In genomic region chr20:51930775-51931174, GRCh38 we compare ENCODE assay signal across 11 cellular contexts.
DNase-seq lines count a peak whose midpoint lies in the region; ATAC-seq and TF ChIP-seq lines count a peak whose summit lies in the region.
"Had no signal": no experiment of that assay in that cellular context is flagged by ENCODE, and none has a peak within 500 bp of the region (broad histone marks: within the 10 kb centered on the region; RNA-seq: fewer than 3 reads in every experiment).

No MANE protein-coding gene starts in this region.

- H2AK5ac ChIP-seq in mesenchymal stem cell (ENCODE audit: low read length, severe bottlenecking), result no peak overlapping the region

- no peak overlapping the region for H4K8ac ChIP-seq in mesenchymal stem cell (ENCODE audit: low read length)

- H3K27me3 Mint-ChIP-seq in activated CD8-positive, alpha-beta T cell treated with anti-CD3 and anti-CD28 coated beads, Interleukin-2, amount 10 ng/mL, durations not matched to agents 7 days and 5 days (ENCODE audit: low read depth), result no peaks in the 10 kb centered on the region

- DNase-seq in DMS 273 (lab: John Stamatoyannopoulos, UW; ENCODE audit: unreplicated experiment), result peak; percentile 68
- peak; percentile 44 for DNase-seq in Karpas-422
- DNase-seq in astrocyte of the spinal cord (ENCODE audit: low read depth, low spot score), result peak; percentile 78
- peak; percentile 81 for DNase-seq in mesenchymal stem cell
- no peak for DNase-seq in activated CD8-positive, alpha-beta T cell treated with anti-CD3 and anti-CD28 coated beads, Interleukin-2, amount 10 ng/mL, durations not matched to agents 7 days and 5 days
- DNase-seq in tibial nerve (ENCODE audit: low spot score in 2 of 2), result no peak
- DNase-seq in uterus, result no peak
- DNase-seq: MM.1S; stimulated activated CD8-positive, alpha-beta memory T cell treated with anti-CD3 and anti-CD28 coated beads, Interleukin-4, amount 100 ng/mL, for 48 hours had no signal

- intact Hi-C loops in uterus (cut with DNase I; ENCODE audit: low total_unique reads), result no loop called here

- H3K14ac ChIP-seq in mesenchymal stem cell (ENCODE audit: low read length in 2 of 2), result no peak overlapping the region

- H3K27ac ChIP-seq in Karpas-422 (ENCODE audit: low read length) (no peak overlapping the region), mesenchymal stem cell (ENCODE audit: low read length, poor library complexity, severe bottlenecking) (no peak overlapping the region), tibial nerve (no peak overlapping the region), uterus (no peak overlapping the region)
- H3K27ac ChIP-seq: coronary artery had no signal

- H3K4ac ChIP-seq in mesenchymal stem cell (ENCODE audit: low read depth in 1 of 2, low read length in 2 of 2), result no peak overlapping the region

- H3K4me3 Mint-ChIP-seq in activated CD8-positive, alpha-beta T cell treated with anti-CD3 and anti-CD28 coated beads, Interleukin-2, amount 10 ng/mL, durations not matched to agents 7 days and 5 days, result no peak overlapping the region

- no peak overlapping the region for H2BK120ac ChIP-seq in mesenchymal stem cell (ENCODE audit: low read depth, low read length)

- no peaks in the 10 kb centered on the region for H3K9me3 Mint-ChIP-seq in activated CD8-positive, alpha-beta T cell treated with anti-CD3 and anti-CD28 coated beads, Interleukin-2, amount 10 ng/mL, durations not matched to agents 7 days and 5 days (ENCODE audit: insufficient read depth)

- H2BK15ac ChIP-seq in mesenchymal stem cell (ENCODE audit: low read depth, poor library complexity, severe bottlenecking), result no peak overlapping the region

- no peak overlapping the region for H3K23ac ChIP-seq in mesenchymal stem cell (ENCODE audit: low read length in 2 of 2)

- H3K4me3 ChIP-seq in Karpas-422 (ENCODE audit: low read length) (no peak overlapping the region), astrocyte of the spinal cord (ENCODE audit: low read depth, low read length) (no peak overlapping the region), mesenchymal stem cell (ENCODE audit: insufficient read depth in 1 of 2, low read depth in 1 of 2, low read length in 2 of 2) (no peak overlapping the region), tibial nerve (no peak overlapping the region), uterus (no peak overlapping the region)
- H3K4me3 ChIP-seq: coronary artery had no signal

- 47% methylated on average over 3 of the region's 3 CpGs for WGBS in mesenchymal stem cell
- WGBS in tibial nerve, 2 donors, result 47 to 52% methylated on average over 3 of the region's 3 CpGs

- H3K27me3 ChIP-seq in Karpas-422 (ENCODE audit: low read length), result no peaks in the 10 kb centered on the region
- H3K27me3 ChIP-seq in mesenchymal stem cell (ENCODE audit: control insufficient read depth in 1 of 2, insufficient read depth in 1 of 2, low read length in 2 of 2), result no peaks in the 10 kb centered on the region
- no peaks in the 10 kb centered on the region for H3K27me3 ChIP-seq in tibial nerve
- H3K27me3 ChIP-seq in uterus, result no peaks in the 10 kb centered on the region

- no peaks in the 10 kb centered on the region for H4K20me1 ChIP-seq in Karpas-422 (ENCODE audit: insufficient read depth, low read depth, low read length)

- H2BK5ac ChIP-seq in mesenchymal stem cell (ENCODE audit: low read depth, low read length, poor library complexity, severe bottlenecking), result no peak overlapping the region

- no peaks in the 10 kb centered on the region for H3K4me1 Mint-ChIP-seq in activated CD8-positive, alpha-beta T cell treated with anti-CD3 and anti-CD28 coated beads, Interleukin-2, amount 10 ng/mL, durations not matched to agents 7 days and 5 days (ENCODE audit: low read depth)

- H3K9me2 ChIP-seq in Karpas-422 (replicated peaks; ENCODE audit: insufficient read depth, low read length), result no peaks in the 10 kb centered on the region

- no peaks in the 10 kb centered on the region for H3K36me3 ChIP-seq in Karpas-422 (ENCODE audit: insufficient read depth, low read length)
- H3K36me3 ChIP-seq in mesenchymal stem cell (ENCODE audit: control insufficient read depth in 1 of 2, insufficient read depth in 2 of 2, low read depth in 1 of 2, low read length in 2 of 2), result no peaks in the 10 kb centered on the region
- H3K36me3 ChIP-seq in tibial nerve, result no peaks in the 10 kb centered on the region
- no peaks in the 10 kb centered on the region for H3K36me3 ChIP-seq in uterus

- no peaks in the 10 kb centered on the region for H3K79me2 ChIP-seq in Karpas-422 (ENCODE audit: low read length)

- TF ChIP-seq EP300 in tibial nerve (IDR thresholded peaks at IDR 0.05), result no peak

- H3K9ac ChIP-seq in Karpas-422 (ENCODE audit: low read length) (no peak overlapping the region), mesenchymal stem cell (ENCODE audit: low read length) (no peak overlapping the region)

- in situ Hi-C loops in astrocyte of the spinal cord (cut with HindIII; ENCODE audit: low sequenced_read_pairs), result no loop called here

- POLR2A ChIA-PET in activated CD8-positive, alpha-beta T cell treated with anti-CD3 and anti-CD28 coated beads, Interleukin-2, amount 10 ng/mL, durations not matched to agents 7 days and 5 days (lab: Charles Lee), result no interaction called here

- no peak overlapping the region for H2BK12ac ChIP-seq in mesenchymal stem cell (ENCODE audit: low read length in 2 of 2)

- no peaks in the 10 kb centered on the region for H3K9me3 ChIP-seq in Karpas-422 (ENCODE audit: low read length)
- no peaks in the 10 kb centered on the region for H3K9me3 ChIP-seq in mesenchymal stem cell (ENCODE audit: control insufficient read depth, low read length)
- H3K9me3 ChIP-seq in tibial nerve, result no peaks in the 10 kb centered on the region
- no peaks in the 10 kb centered on the region for H3K9me3 ChIP-seq in uterus

- H3K4me1 ChIP-seq in Karpas-422 (ENCODE audit: low read length) (no peaks in the 10 kb centered on the region), mesenchymal stem cell (ENCODE audit: control insufficient read depth, insufficient read depth, low read depth, low read length) (peaks cover 8% of the 10 kb centered on the region), tibial nerve (no peaks in the 10 kb centered on the region), uterus (no peaks in the 10 kb centered on the region)

- no peak overlapping the region for H3K27ac Mint-ChIP-seq in activated CD8-positive, alpha-beta T cell treated with anti-CD3 and anti-CD28 coated beads, Interleukin-2, amount 10 ng/mL, durations not matched to agents 7 days and 5 days

- H3K18ac ChIP-seq in mesenchymal stem cell (ENCODE audit: low read depth in 1 of 2, low read length in 2 of 2), result peak overlapping the region in 1 of 2 experiments; percentile 68

- TF ChIP-seq CTCF in astrocyte of the spinal cord (IDR thresholded peaks at IDR 0.05; ENCODE audit: low read depth, low read length), result no peak
- no peak for TF ChIP-seq CTCF in tibial nerve (IDR thresholded peaks at IDR 0.05)
- TF ChIP-seq CTCF in uterus (IDR thresholded peaks at IDR 0.05), result no peak

- H3K36me3 Mint-ChIP-seq in activated CD8-positive, alpha-beta T cell treated with anti-CD3 and anti-CD28 coated beads, Interleukin-2, amount 10 ng/mL, durations not matched to agents 7 days and 5 days (ENCODE audit: low read depth), result no peaks in the 10 kb centered on the region

- H2AFZ ChIP-seq in Karpas-422 (ENCODE audit: low read length) (no peak overlapping the region), mesenchymal stem cell (ENCODE audit: low read depth, low read length) (no peak overlapping the region)

- TF ChIP-seq POLR2A in tibial nerve (IDR thresholded peaks at IDR 0.05) (no peak), uterus (IDR thresholded peaks at IDR 0.05) (no peak)

- H3K4me2 ChIP-seq in Karpas-422 (ENCODE audit: low read depth, low read length, poor library complexity, severe bottlenecking), result no peak overlapping the region
- no peak overlapping the region for H3K4me2 ChIP-seq in mesenchymal stem cell (ENCODE audit: low read length, poor library complexity, severe bottlenecking)

- no peak for ATAC-seq in activated CD8-positive, alpha-beta T cell treated with anti-CD3 and anti-CD28 coated beads, Interleukin-2, amount 10 ng/mL, durations not matched to agents 7 days and 5 days
- ATAC-seq in GM19467 (IDR thresholded peaks at IDR 0.05; ENCODE audit: unreplicated experiment), result no peak

- no peak overlapping the region for H4K91ac ChIP-seq in mesenchymal stem cell (ENCODE audit: low read length)

- H3K79me1 ChIP-seq in mesenchymal stem cell (replicated peaks; ENCODE audit: low read length, poor library complexity, severe bottlenecking), result no peaks in the 10 kb centered on the region

- CTCF ChIA-PET in activated CD8-positive, alpha-beta T cell treated with anti-CD3 and anti-CD28 coated beads, Interleukin-2, amount 10 ng/mL, durations not matched to agents 7 days and 5 days (lab: Charles Lee), result no interaction called here

Comparison
In these comparisons a context has a peak if more than half of its experiments do, and no peak if none do; other contexts are left out.
1. DNase-seq: peak in DMS 273 (single experiment), Karpas-422 (single experiment), astrocyte of the spinal cord (single experiment) and mesenchymal stem cell (single experiment); none in activated CD8-positive, alpha-beta T cell treated with anti-CD3 and anti-CD28 coated beads, Interleukin-2, amount 10 ng/mL, durations not matched to agents 7 days and 5 days (single experiment), tibial nerve (0 of 2) and uterus (0 of 2).